30 cellular contexts compared by ENCODE assay signal in genomic region chr6:108643184-108643583, GRCh38.
"Had no signal": no experiment of that assay in that cellular context is flagged by ENCODE, and none has a peak within 500 bp of the region (broad histone marks: within the 10 kb centered on the region; RNA-seq: fewer than 3 reads in every experiment).

No MANE protein-coding gene starts in this region.

- H3K27ac Mint-ChIP-seq: activated B cell treated with CpG ODN at 0.5 μM for 24 hours; activated CD4-positive, alpha-beta T cell treated with anti-CD3 and anti-CD28 coated beads for 36 hours; activated naive CD8-positive, alpha-beta T cell; activated T-cell treated with anti-CD3 and anti-CD28 coated beads, Interleukin-2, amount 50 U/mL, for 24 hours; activated T-helper 17 cell treated with anti-CD3 and anti-CD28 coated beads, Interleukin-2, amount 50 U/mL, for 72 hours; effector memory CD8-positive, alpha-beta T cell; nephron progenitor cell; T-helper 2 cell treated with Interferon-gamma antibody and Interleukin-4, amounts not matched to agents 5 μg/mL and 100 μg/mL, for 36 hours had no signal

- H3K4me3 Mint-ChIP-seq: activated B cell treated with CpG ODN at 0.5 μM for 24 hours; activated CD4-positive, alpha-beta T cell treated with anti-CD3 and anti-CD28 coated beads for 36 hours; activated naive CD8-positive, alpha-beta T cell; activated T-cell treated with anti-CD3 and anti-CD28 coated beads, Interleukin-2, amount 50 U/mL, for 24 hours; activated T-helper 17 cell treated with anti-CD3 and anti-CD28 coated beads, Interleukin-2, amount 50 U/mL, for 72 hours; effector memory CD8-positive, alpha-beta T cell; immature natural killer cell; nephron progenitor cell; T-helper 2 cell treated with Interferon-gamma antibody and Interleukin-4, amounts not matched to agents 5 μg/mL and 100 μg/mL, for 36 hours had no signal

- H3K27me3 Mint-ChIP-seq: activated B cell treated with CpG ODN at 0.5 μM for 24 hours; activated CD4-positive, alpha-beta T cell treated with anti-CD3 and anti-CD28 coated beads for 36 hours; activated naive CD8-positive, alpha-beta T cell; activated T-cell treated with anti-CD3 and anti-CD28 coated beads, Interleukin-2, amount 50 U/mL, for 24 hours; activated T-helper 17 cell treated with anti-CD3 and anti-CD28 coated beads, Interleukin-2, amount 50 U/mL, for 72 hours; effector memory CD8-positive, alpha-beta T cell had no signal

- H3K9me3 Mint-ChIP-seq: activated B cell treated with CpG ODN at 0.5 μM for 24 hours; activated T-cell treated with anti-CD3 and anti-CD28 coated beads, Interleukin-2, amount 50 U/mL, for 24 hours; activated T-helper 17 cell treated with anti-CD3 and anti-CD28 coated beads, Interleukin-2, amount 50 U/mL, for 72 hours; effector memory CD8-positive, alpha-beta T cell; immature natural killer cell; nephron progenitor cell; T-helper 2 cell treated with Interferon-gamma antibody and Interleukin-4, amounts not matched to agents 5 μg/mL and 100 μg/mL, for 36 hours had no signal

- DNase-seq: activated B cell treated with CpG ODN at 0.5 μM for 24 hours; activated CD4-positive, alpha-beta T cell treated with anti-CD3 and anti-CD28 coated beads for 36 hours; activated CD4-positive, alpha-beta T cell treated with anti-CD3 and anti-CD28 coated beads, Interleukin-2, amount 50 U/mL, for 4 hours; activated CD8-positive, alpha-beta memory T cell treated with anti-CD3 and anti-CD28 coated beads for 24 hours; activated CD8-positive, alpha-beta memory T cell treated with anti-CD3 and anti-CD28 coated beads, Interleukin-2, amount 50 U/mL, for 4 hours; activated naive CD4-positive, alpha-beta T cell; activated T-cell treated with anti-CD3 and anti-CD28 coated beads, Interleukin-2, amount 50 U/mL, for 24 hours; adrenal gland; brain microvascular endothelial cell; central memory CD4-positive, alpha-beta T cell; effector memory CD8-positive, alpha-beta T cell; foreskin melanocyte; glutamatergic neuron; immature natural killer cell; mesendoderm; mucosa of descending colon; nephron progenitor cell; occipital lobe; posterior cingulate gyrus; retina; stimulated activated CD4-positive, alpha-beta T cell treated with anti-CD3 and anti-CD28 coated beads, Interleukin-2, amount 100 ng/mL, for 48 hours; stimulated activated CD8-positive, alpha-beta memory T cell treated with anti-CD3 and anti-CD28 coated beads, Interleukin-4, amount 100 ng/mL, for 48 hours; stimulated activated naive CD4-positive, alpha-beta T cell; testis had no signal

- ATAC-seq: activated CD4-positive, alpha-beta T cell treated with anti-CD3 and anti-CD28 coated beads for 36 hours; activated T-helper 17 cell treated with anti-CD3 and anti-CD28 coated beads, Interleukin-2, amount 50 U/mL, for 72 hours; effector memory CD8-positive, alpha-beta T cell; esophagus mucosa; mucosa of descending colon had no signal

- H3K27ac ChIP-seq: adrenal gland, ascending aorta, brain microvascular endothelial cell, hepatocyte had no signal
